In the genomic region with DNA sequence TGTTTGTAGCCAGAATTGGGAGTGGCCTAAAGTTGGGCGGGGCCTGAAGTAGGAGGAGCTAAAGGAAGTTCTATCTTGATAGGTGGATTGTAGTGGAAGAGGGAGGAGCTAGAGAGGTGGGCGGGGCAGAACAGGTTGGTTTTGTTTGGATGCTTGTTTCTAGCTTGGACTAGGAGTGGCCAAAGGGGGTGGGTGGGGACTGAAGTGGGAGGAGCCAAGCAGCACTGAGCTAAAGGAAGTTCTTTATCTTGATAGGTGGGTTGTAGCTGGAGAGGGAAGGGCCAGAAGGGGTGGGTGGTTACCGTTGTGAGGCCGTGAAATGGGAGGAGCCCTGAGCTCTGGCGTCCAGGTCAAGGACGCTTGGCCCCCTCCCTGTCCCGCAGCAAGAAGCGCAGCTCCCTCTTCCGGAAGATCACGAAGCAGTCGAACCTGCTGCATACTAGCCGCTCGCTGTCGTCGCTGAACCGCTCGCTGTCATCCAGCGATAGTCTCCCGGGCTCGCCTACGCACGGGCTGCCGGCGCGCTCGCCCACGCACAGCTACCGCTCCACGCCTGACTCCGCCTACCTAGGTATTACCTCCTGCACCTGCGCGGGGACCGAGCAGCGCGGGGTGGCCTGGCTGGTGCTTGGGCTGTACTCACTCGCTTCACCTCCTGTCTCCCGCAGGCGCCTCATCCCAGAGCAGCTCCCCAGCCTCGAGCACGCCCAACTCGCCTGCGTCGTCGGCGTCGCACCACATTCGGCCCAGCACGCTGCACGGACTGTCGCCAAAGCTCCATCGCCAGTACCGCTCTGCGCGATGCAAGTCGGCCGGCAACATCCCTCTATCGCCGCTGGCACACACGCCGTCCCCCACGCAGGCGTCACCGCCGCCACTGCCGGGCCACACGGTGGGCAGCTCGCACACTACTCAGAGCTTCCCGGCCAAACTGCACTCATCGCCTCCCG, we compare ENCODE assay signal across 8 cellular contexts. TPM values are rescaled to one million over a fixed set of nuclear protein-coding genes. Genes with fewer than 3 reads are reported as not detected.
A peak's percentile ranks its signal among the peaks of the same experiment; 100 is the strongest.
DNase-seq lines count a peak whose midpoint lies in the region; ATAC-seq and TF ChIP-seq lines count a peak whose summit lies in the region.

No MANE protein-coding gene starts in this region.

- no peak overlapping the region for H3K27ac Mint-ChIP-seq in Caco-2 (ENCODE audit: unreplicated experiment)

- TF ChIP-seq CTCF in Caco-2 (IDR thresholded peaks at IDR 0.05; ENCODE audit: insufficient read depth in 1 of 2, low read depth in 1 of 2, low read length in 1 of 2, severe bottlenecking in 1 of 2, unreplicated experiment in 1 of 2) = no peak

- H3K27me3 ChIP-seq in Caco-2 (replicated peaks; ENCODE audit: control insufficient read depth, insufficient read depth, low read length) (no peaks in the 10 kb centered on the region), MG63 (peaks cover 19% of the 10 kb centered on the region), skeletal muscle satellite cell (ENCODE audit: control insufficient read depth, insufficient read depth, low read length) (no peaks in the 10 kb centered on the region)

- DNase-seq in Caco-2 = peak; percentile 69 to 84
- peak; percentile 91 for DNase-seq in MG63
- peak; percentile 83 to 84 for DNase-seq in activated T-cell treated with anti-CD3 and anti-CD28 coated beads, Interleukin-2, amount 50 U/mL, for 48 hours
- DNase-seq in head of caudate nucleus = peak in 40 of 42 donors; percentile 26 to 87 (median 64)

- peak overlapping the region; percentile 30 for H3K4me3 ChIP-seq in Caco-2 (ENCODE audit: low read depth, low read length)
- peak overlapping the region; percentile 32 for H3K4me3 ChIP-seq in MG63
- H3K4me3 ChIP-seq in skeletal muscle satellite cell (ENCODE audit: low read length) = peak overlapping the region; percentile 44

- no peaks in the 10 kb centered on the region for H3K27me3 Mint-ChIP-seq in Caco-2 (ENCODE audit: insufficient read depth, unreplicated experiment)

- peaks cover 6% of the 10 kb centered on the region for H3K4me1 Mint-ChIP-seq in Caco-2 (ENCODE audit: low read depth, unreplicated experiment)

- intact Hi-C loops in Caco-2 (cut with micrococcal nuclease; ENCODE audit: unreplicated experiment) (no loop called here), head of caudate nucleus (cut with DNase I) (no loop called here)

- peaks cover 19% of the 10 kb centered on the region for H3K9me3 Mint-ChIP-seq in Caco-2 (ENCODE audit: unreplicated experiment)

- H3K9ac ChIP-seq in skeletal muscle satellite cell (ENCODE audit: low read depth, low read length) = no peak overlapping the region

- H3K9me3 ChIP-seq in Caco-2 (no peaks in the 10 kb centered on the region), MG63 (no peaks in the 10 kb centered on the region; the same call in none of the 2 replicates), skeletal muscle satellite cell (replicated peaks; ENCODE audit: low read length) (no peaks in the 10 kb centered on the region)

- no peaks in the 10 kb centered on the region for H3K4me1 ChIP-seq in Caco-2
- H3K4me1 ChIP-seq in skeletal muscle satellite cell (ENCODE audit: control insufficient read depth, insufficient read depth, low read length) = peaks cover 5% of the 10 kb centered on the region

- peak overlapping the region; percentile 72 for H3K4me2 ChIP-seq in skeletal muscle satellite cell (ENCODE audit: low read length)

- no TSS peak for BruUV-seq in Caco-2 (replicated peaks; lab: Mats Ljungman, UMichigan)

- H3K36me3 Mint-ChIP-seq in Caco-2 (ENCODE audit: insufficient read depth, unreplicated experiment) = peaks cover 5% of the 10 kb centered on the region

- no peak for ATAC-seq in GM21515 (IDR thresholded peaks at IDR 0.05; ENCODE audit: unreplicated experiment)
- ATAC-seq in GM19452 (IDR thresholded peaks at IDR 0.05; ENCODE audit: unreplicated experiment) = no peak
- ATAC-seq in HG02884 (IDR thresholded peaks at IDR 0.05; ENCODE audit: unreplicated experiment) = no peak

- CTCF ChIA-PET in Caco-2 (lab: Charles Lee) = interaction anchor here (0.6 to 1.4 kb wide), 12 partner anchors 10 to 696 kb away, joined by 3 to 9 read pairs (median 4); a partner anchor contains a TSS

- POLR2A ChIA-PET in Caco-2 (lab: Charles Lee) = interaction anchor here (0.5 to 1.0 kb wide), 3 partner anchors 9 to 84 kb away, joined by 3 to 10 read pairs (median 5); no protein-coding TSS in a partner anchor

- H3K4me3 Mint-ChIP-seq in Caco-2 (ENCODE audit: unreplicated experiment) = peak overlapping the region; percentile 68

- H3K36me3 ChIP-seq in Caco-2 (ENCODE audit: control insufficient read depth, insufficient read depth, low read length) (no peaks in the 10 kb centered on the region), MG63 (no peaks in the 10 kb centered on the region; the same call in 1 of the 2 replicates), skeletal muscle satellite cell (ENCODE audit: insufficient read depth, low read length) (peaks cover 2% of the 10 kb centered on the region)

RNA-seq across cellular contexts. Expression of a gene that starts 8.0 kb away (rescaled TPM):
- total RNA-seq in Caco-2 (2022) = 3.6 and 3.8 TPM in 2 replicates
- total RNA-seq in MG63 (2014; rRNA removed; shearing (Covaris generic); ENCODE audit: low replicate concordance) = 23.1 and 38.1 TPM in 2 replicates
- 12.0 and 15.5 TPM in 2 replicates for total RNA-seq in skeletal muscle satellite cell (2012; rRNA removed)

RNA-seq across cellular contexts. Expression of a gene that starts 13.8 kb away (rescaled TPM):
- not detected in 2 replicates for total RNA-seq in Caco-2 (2022)
- not detected in 2 replicates for total RNA-seq in MG63 (2014; rRNA removed; shearing (Covaris generic); ENCODE audit: low replicate concordance)
- under 0.01 and 0.44 TPM in 2 replicates for total RNA-seq in skeletal muscle satellite cell (2012; rRNA removed)

RNA-seq across cellular contexts. Expression of a gene that starts 17.7 kb away (rescaled TPM):
- 31.4 and 32.4 TPM in 2 replicates for total RNA-seq in Caco-2 (2022)
- total RNA-seq in MG63 (2014; rRNA removed; shearing (Covaris generic); ENCODE audit: low replicate concordance) = 44.1 and 86.8 TPM in 2 replicates
- 47.4 and 66.4 TPM in 2 replicates for total RNA-seq in skeletal muscle satellite cell (2012; rRNA removed)

RNA-seq across cellular contexts. Expression of a gene that starts 34.9 kb away (rescaled TPM):
- total RNA-seq in Caco-2 (2022) = 0.79 and 0.91 TPM in 2 replicates
- total RNA-seq in MG63 (2014; rRNA removed; shearing (Covaris generic); ENCODE audit: low replicate concordance) = 3.4 and 9.8 TPM in 2 replicates
- 0.22 TPM in 1 of 2 replicates, not detected in the other for total RNA-seq in skeletal muscle satellite cell (2012; rRNA removed)

RNA-seq across cellular contexts. Expression of a gene that starts 38.8 kb away (rescaled TPM):
- total RNA-seq in Caco-2 (2022) = not detected in 2 replicates
- 0.95 TPM in 1 of 2 replicates, not detected in the other for total RNA-seq in MG63 (2014; rRNA removed; shearing (Covaris generic); ENCODE audit: low replicate concordance)
- total RNA-seq in skeletal muscle satellite cell (2012; rRNA removed) = not detected in 2 replicates
